ENCODE assay signal across 8 cellular contexts in genomic region chr2:133780099-133780996, GRCh38.
DNase-seq lines count a peak whose midpoint lies in the region; ATAC-seq, FAIRE-seq and TF ChIP-seq lines count a peak whose summit lies in the region.

No MANE protein-coding gene starts in this region.

- H3K36me3 ChIP-seq in endothelial cell of umbilical vein (ENCODE audit: control insufficient read depth in 2 of 2, extremely low read depth in 1 of 2, insufficient read depth in 2 of 2, low read length in 2 of 2): no peaks in the 10 kb centered on the region
- no peaks in the 10 kb centered on the region for H3K36me3 ChIP-seq in mesendoderm (ENCODE audit: control insufficient read depth, insufficient read depth, low read length)

- H2AFZ ChIP-seq in endothelial cell of umbilical vein (ENCODE audit: low read depth, low read length): peak overlapping the region; percentile 40

- peak; percentile 77 for FAIRE-seq in endothelial cell of umbilical vein (lab: Jason Lieb, UNC)

- no peak overlapping the region for H4K5ac ChIP-seq in mesendoderm (ENCODE audit: low read length)

- H3K56ac ChIP-seq in mesendoderm (ENCODE audit: low read length): no peak overlapping the region

- dilution Hi-C loops in endothelial cell of umbilical vein (cut with MboI; ENCODE audit: extremely low pct_ligation_motif_present, low sequenced_read_pairs): no loop called here

- H4K8ac ChIP-seq in mesendoderm (ENCODE audit: low read depth, low read length): no peak overlapping the region

- H2BK15ac ChIP-seq in mesendoderm (replicated peaks; ENCODE audit: low read depth): no peak overlapping the region

- H3K27me3 ChIP-seq in endothelial cell of umbilical vein (ENCODE audit: control insufficient read depth in 2 of 2, insufficient read depth in 2 of 2, low read length in 2 of 2) (no peaks in the 10 kb centered on the region), mesendoderm (ENCODE audit: insufficient read depth, low read length, poor library complexity) (no peaks in the 10 kb centered on the region)

- POLR2A ChIA-PET in RWPE1 (lab: Yijun Ruan, JAX; ENCODE audit: low non-redundant PET) (no interaction called here), endothelial cell of umbilical vein (lab: Charles Lee) (no interaction called here)

- H3K23ac ChIP-seq in mesendoderm (ENCODE audit: low read length): no peak overlapping the region

- H3K27ac ChIP-seq in RWPE1: no peak overlapping the region
- no peak overlapping the region for H3K27ac ChIP-seq in endothelial cell of umbilical vein (ENCODE audit: insufficient read depth, low read depth, low read length)
- no peak overlapping the region for H3K27ac ChIP-seq in mesendoderm (ENCODE audit: low read depth, low read length)

- 83% methylated on average over 6 of the region's 12 CpGs for WGBS in mesendoderm (ENCODE audit: extremely low coverage, insufficient coverage, low lambda C conversion rate)

- no peak for TF ChIP-seq POLR2A in endothelial cell of umbilical vein (IDR thresholded peaks at IDR 0.05; ENCODE audit: low read depth, low read length)

- BruUV-seq in endothelial cell of umbilical vein (replicated peaks; lab: Mats Ljungman, UMichigan): no TSS peak

- H3K4me3 ChIP-seq in endothelial cell of umbilical vein (replicated peaks in 1 of 3; ENCODE audit: insufficient read depth in 1 of 3, low read depth in 1 of 3, low read length in 3 of 3): no peak overlapping the region
- no peak overlapping the region for H3K4me3 ChIP-seq in mesendoderm (ENCODE audit: low read length)

- DNase-seq in Caki2 (ENCODE audit: low read depth) (peak; percentile 68), LoVo (ENCODE audit: low spot score) (peak; percentile 58), RWPE1 (ENCODE audit: low spot score) (peak; percentile 46), endothelial cell of umbilical vein (ENCODE audit: low read depth, low spot score) (peak; percentile 90), mesendoderm (peak; percentile 85)
- DNase-seq in activated CD4-positive, CD25-positive, alpha-beta regulatory T cell (lab: John Stamatoyannopoulos, UW): no peak

- H3K18ac ChIP-seq in mesendoderm (ENCODE audit: low read length): no peak overlapping the region

- no peak overlapping the region for H3K4ac ChIP-seq in mesendoderm (ENCODE audit: low read depth, low read length)

- no peak overlapping the region for H3K9ac ChIP-seq in endothelial cell of umbilical vein (replicated peaks; ENCODE audit: extremely low read depth, insufficient read depth, low read length)
- no peak overlapping the region for H3K9ac ChIP-seq in mesendoderm (ENCODE audit: low read length)

- no peak overlapping the region for H3K4me2 ChIP-seq in endothelial cell of umbilical vein (ENCODE audit: insufficient read depth, low read length)
- H3K4me2 ChIP-seq in mesendoderm (ENCODE audit: low read length): no peak overlapping the region

- intact Hi-C loops in endothelial cell of umbilical vein (cut with micrococcal nuclease): loop anchor here (1.0 to 10.0 kb wide), 11 partner anchors 38 to 1512 kb away; partner anchors contain the start of gene LYPD1

- in situ Hi-C loops in Caki2 (cut with HindIII; ENCODE audit: low pct_unique_long_range_greater_than_20kb, low sequenced_read_pairs): no loop called here

- no peaks in the 10 kb centered on the region for H4K20me1 ChIP-seq in endothelial cell of umbilical vein (replicated peaks; ENCODE audit: control insufficient read depth, extremely low read depth, insufficient read depth, low read length)

- no peak overlapping the region for H2BK120ac ChIP-seq in mesendoderm (ENCODE audit: low read depth, low read length)

- H3K79me1 ChIP-seq in mesendoderm (ENCODE audit: low read length): no peaks in the 10 kb centered on the region

- TF ChIP-seq CTCF in RWPE1 (conservative IDR thresholded peaks at IDR 0.05; ENCODE audit: low read depth): peak; percentile 76
- TF ChIP-seq CTCF in endothelial cell of umbilical vein (IDR thresholded peaks at IDR 0.05; ENCODE audit: extremely low read depth in 1 of 2, insufficient read depth in 1 of 2, low read depth in 1 of 2, low read length in 2 of 2): peak; percentile 73

- H3K9me3 ChIP-seq in endothelial cell of umbilical vein (replicated peaks; ENCODE audit: control insufficient read depth, insufficient read depth, low read length): no peaks in the 10 kb centered on the region

- H3K4me1 ChIP-seq in endothelial cell of umbilical vein (ENCODE audit: control insufficient read depth, extremely low read depth, insufficient read depth, low read length): peaks cover 3% of the 10 kb centered on the region
- no peaks in the 10 kb centered on the region for H3K4me1 ChIP-seq in mesendoderm (ENCODE audit: control insufficient read depth, low read depth, low read length)

- H2BK5ac ChIP-seq in mesendoderm (ENCODE audit: low read length): no peak overlapping the region

- H2AK5ac ChIP-seq in mesendoderm (ENCODE audit: low read length): no peak overlapping the region

- no peaks in the 10 kb centered on the region for H3K9me1 ChIP-seq in endothelial cell of umbilical vein (replicated peaks; ENCODE audit: control insufficient read depth, extremely low read depth, insufficient read depth, low read length)

- H3K79me2 ChIP-seq in endothelial cell of umbilical vein (ENCODE audit: control insufficient read depth, insufficient read depth, low read length) (no peaks in the 10 kb centered on the region), mesendoderm (ENCODE audit: control insufficient read depth, insufficient read depth, low read length) (no peaks in the 10 kb centered on the region)

- ATAC-seq in GM18867 (IDR thresholded peaks at IDR 0.05; ENCODE audit: unreplicated experiment) (peak; percentile 66), GM21529 (IDR thresholded peaks at IDR 0.05; ENCODE audit: unreplicated experiment) (no peak)

- CTCF ChIA-PET in RWPE1 (lab: Yijun Ruan, JAX): interaction anchor here (0.6 to 1.2 kb wide), 9 partner anchors 9 to 1129 kb away, joined by 3 to 5 read pairs (median 3); no protein-coding TSS in a partner anchor
- CTCF ChIA-PET in endothelial cell of umbilical vein (lab: Charles Lee): interaction anchor here (0.6 to 1.6 kb wide), 72 partner anchors 9 to 1431 kb away, joined by 3 to 81 read pairs (median 4); partner anchors contain the start of genes LYPD1 and NCKAP5

TF ChIP-seq in endothelial cell of umbilical vein, 7 proteins besides CTCF, POLR2A, EP300 and RAD21:
- TF ChIP-seq MAX (IDR thresholded peaks at IDR 0.05; ENCODE audit: insufficient read depth, insufficient read length) (no peak), POLR2AphosphoS5 (IDR thresholded peaks at IDR 0.05; ENCODE audit: insufficient read depth, low read depth, low read length) (no peak), FOS (IDR thresholded peaks at IDR 0.05; ENCODE audit: borderline replicate concordance, insufficient read depth, low read length) (no peak), GATA2 (IDR thresholded peaks at IDR 0.05; ENCODE audit: insufficient read depth, insufficient read length, low read depth, low read length) (no peak), JUN (IDR thresholded peaks at IDR 0.05; ENCODE audit: borderline replicate concordance, insufficient read depth, insufficient read length, low read depth) (no peak), MYC (IDR thresholded peaks at IDR 0.05; ENCODE audit: low read depth, low read length) (no peak), EZH2 (IDR thresholded peaks at IDR 0.05; ENCODE audit: borderline replicate concordance, low read depth, low read length, severe bottlenecking) (no peak)

Comparison
In these comparisons a context has a peak if more than half of its experiments do, and no peak if none do; other contexts are left out.
1. DNase-seq: peak in Caki2 (single experiment), LoVo (single experiment), RWPE1 (single experiment), endothelial cell of umbilical vein (single experiment) and mesendoderm (single experiment); none in activated CD4-positive, CD25-positive, alpha-beta regulatory T cell (0 of 4).